1 cellular context compared by ENCODE assay signal in genomic region chr1:24003331-24003972, GRCh38.
A peak's percentile ranks its signal among the peaks of the same experiment; 100 is the strongest.
TF ChIP-seq lines count a peak whose summit lies in the region.

No MANE protein-coding gene starts in this region.

TF ChIP-seq in HepG2, 621 proteins besides CTCF, POLR2A, EP300 and RAD21 (continued from another document and continues in another):
- 0 out of 2 replicates have a peak, but pooled peaks have one; percentile 57 for TF ChIP-seq ZNF780A (CRISPR knock-in tag; IDR thresholded peaks at IDR 0.05)
- TF ChIP-seq TBX3 (IDR thresholded peaks at IDR 0.05; ENCODE audit: borderline replicate concordance), result no peak
- no peak for TF ChIP-seq ZNF460 (CRISPR knock-in tag; IDR thresholded peaks at IDR 0.05; ENCODE audit: borderline replicate concordance)
- peak; percentile 52; the same call in 1 of the 2 replicates for TF ChIP-seq ZNF580 (CRISPR knock-in tag; IDR thresholded peaks at IDR 0.05; ENCODE audit: borderline replicate concordance, low read depth)
- TF ChIP-seq RFXANK (CRISPR knock-in tag; IDR thresholded peaks at IDR 0.05), result no peak
- peak; percentile 62; the same call in 1 of the 2 replicates for TF ChIP-seq SALL1 (CRISPR knock-in tag; IDR thresholded peaks at IDR 0.05)
- TF ChIP-seq ZNF7 (CRISPR knock-in tag; IDR thresholded peaks at IDR 0.05), result peak; percentile 95
- TF ChIP-seq GATAD1 (CRISPR knock-in tag; IDR thresholded peaks at IDR 0.05), result 0 out of 2 replicates have a peak, but pooled peaks have one; percentile 7
- no peak for TF ChIP-seq BRD4 (CRISPR knock-in tag; IDR thresholded peaks at IDR 0.05)
- peak; percentile 42; the same call in 1 of the 2 replicates for TF ChIP-seq BCL6 (CRISPR knock-in tag; IDR thresholded peaks at IDR 0.05)
- 0 out of 2 replicates have a peak, but pooled peaks have one; percentile 12 for TF ChIP-seq KAT8 (CRISPR knock-in tag; IDR thresholded peaks at IDR 0.05)
- 0 out of 2 replicates have a peak, but pooled peaks have one; percentile 44 for TF ChIP-seq ZNF501 (CRISPR knock-in tag; IDR thresholded peaks at IDR 0.05)
- no peak for TF ChIP-seq NR1H2 (CRISPR knock-in tag; IDR thresholded peaks at IDR 0.05; ENCODE audit: borderline replicate concordance, low read depth)
- no peak for TF ChIP-seq ASH2L (IDR thresholded peaks at IDR 0.05; ENCODE audit: insufficient read length, low read depth, low read length)
- TF ChIP-seq FOXP4 (CRISPR knock-in tag; IDR thresholded peaks at IDR 0.05), result peak; percentile 52; the same call in 1 of the 2 replicates
- TF ChIP-seq SOX6 (IDR thresholded peaks at IDR 0.05), result no peak
- TF ChIP-seq SOX6 (CRISPR knock-in tag; IDR thresholded peaks at IDR 0.05), result peak; percentile 93
- peak; percentile 37; the same call in 1 of the 2 replicates for TF ChIP-seq PITX1 (CRISPR knock-in tag; IDR thresholded peaks at IDR 0.05)
- peak; percentile 45; the same call in 1 of the 2 replicates for TF ChIP-seq ARID3A (IDR thresholded peaks at IDR 0.05; ENCODE audit: low read depth, low read length)
- TF ChIP-seq ZBTB38 (CRISPR knock-in tag; IDR thresholded peaks at IDR 0.05), result no peak
- no peak for TF ChIP-seq DDIT3 (CRISPR knock-in tag; IDR thresholded peaks at IDR 0.05)
- TF ChIP-seq NONO (IDR thresholded peaks at IDR 0.05), result no peak
- TF ChIP-seq NONO (CRISPR knock-in tag; conservative IDR thresholded peaks at IDR 0.05), result 0 out of 2 replicates have a peak, but pooled peaks have one; percentile 38
- no peak for TF ChIP-seq TBL1XR1 (IDR thresholded peaks at IDR 0.05; ENCODE audit: borderline replicate concordance, low read length, partially characterized antibody)
- peak; percentile 63 for TF ChIP-seq TEAD3 (CRISPR knock-in tag; optimal IDR thresholded peaks at IDR 0.05; ENCODE audit: borderline replicate concordance)
- peak; percentile 43 for TF ChIP-seq HNF4A (CRISPR knock-in tag; IDR thresholded peaks at IDR 0.05)
- TF ChIP-seq PHF20 (CRISPR knock-in tag; IDR thresholded peaks at IDR 0.05), result no peak
- TF ChIP-seq RXRB (CRISPR knock-in tag; IDR thresholded peaks at IDR 0.05; ENCODE audit: borderline replicate concordance), result peak; percentile 67
- TF ChIP-seq ZFP90 (CRISPR knock-in tag; IDR thresholded peaks at IDR 0.05; ENCODE audit: borderline replicate concordance), result no peak; the same call in 1 of the 2 replicates
- 0 out of 2 replicates have a peak, but pooled peaks have one; percentile 23 for TF ChIP-seq SNAI1 (CRISPR knock-in tag; IDR thresholded peaks at IDR 0.05; ENCODE audit: borderline replicate concordance)
- TF ChIP-seq HOMEZ (CRISPR knock-in tag; IDR thresholded peaks at IDR 0.05; ENCODE audit: low read depth), result 0 out of 2 replicates have a peak, but pooled peaks have one; percentile 12
- no peak for TF ChIP-seq CBX2 (IDR thresholded peaks at IDR 0.05; ENCODE audit: low read depth, low read length)
- TF ChIP-seq CBX2 (CRISPR knock-in tag; IDR thresholded peaks at IDR 0.05; ENCODE audit: low read depth), result no peak
- no peak for TF ChIP-seq ZNF138 (CRISPR knock-in tag; IDR thresholded peaks at IDR 0.05; ENCODE audit: low read depth)
- peak; percentile 45; the same call in 1 of the 2 replicates for TF ChIP-seq ZMYM3 (CRISPR knock-in tag; IDR thresholded peaks at IDR 0.05)
- peak; percentile 59; the same call in 1 of the 2 replicates for TF ChIP-seq TFAP4 (IDR thresholded peaks at IDR 0.05; ENCODE audit: borderline replicate concordance, low read depth)
- peak; percentile 35; the same call in 1 of the 2 replicates for TF ChIP-seq ZNF646 (CRISPR knock-in tag; IDR thresholded peaks at IDR 0.05)
- TF ChIP-seq ZNF614 (CRISPR knock-in tag; IDR thresholded peaks at IDR 0.05; ENCODE audit: borderline replicate concordance), result peak; percentile 84; the same call in 1 of the 2 replicates
- TF ChIP-seq UBTF (CRISPR knock-in tag; IDR thresholded peaks at IDR 0.05), result peak; percentile 43; the same call in 1 of the 2 replicates
- TF ChIP-seq ZNF292 (CRISPR knock-in tag; IDR thresholded peaks at IDR 0.05; ENCODE audit: borderline replicate concordance, low read depth), result peak; percentile 87; the same call in 1 of the 2 replicates
- TF ChIP-seq GFI1 (CRISPR knock-in tag; IDR thresholded peaks at IDR 0.05; ENCODE audit: borderline replicate concordance), result 0 out of 2 replicates have a peak, but pooled peaks have one; percentile 15
- peak; percentile 33; the same call in 1 of the 2 replicates for TF ChIP-seq ATF2 (CRISPR knock-in tag; IDR thresholded peaks at IDR 0.05)
- TF ChIP-seq SAP130 (CRISPR knock-in tag; IDR thresholded peaks at IDR 0.05; ENCODE audit: low read depth), result peak; percentile 66
- no peak; the same call in 1 of the 2 replicates for TF ChIP-seq HNF4G (IDR thresholded peaks at IDR 0.05; ENCODE audit: borderline replicate concordance, low read depth, low read length)
- TF ChIP-seq HNF4G (CRISPR knock-in tag; IDR thresholded peaks at IDR 0.05; ENCODE audit: borderline replicate concordance, low read depth), result 0 out of 2 replicates have a peak, but pooled peaks have one; percentile 52
- TF ChIP-seq JUN (CRISPR knock-in tag; IDR thresholded peaks at IDR 0.05), result no peak
- no peak for TF ChIP-seq FIP1L1 (IDR thresholded peaks at IDR 0.05; ENCODE audit: borderline replicate concordance, insufficient read depth, low read depth, low read length)
- no peak for TF ChIP-seq ZNF230 (CRISPR knock-in tag; IDR thresholded peaks at IDR 0.05)
- peak; percentile 24; the same call in 1 of the 2 replicates for TF ChIP-seq TARDBP (CRISPR knock-in tag; IDR thresholded peaks at IDR 0.05)
- peak; percentile 60 for TF ChIP-seq FOXA3 (CRISPR knock-in tag; IDR thresholded peaks at IDR 0.05)
- no peak for TF ChIP-seq NR2F1 (CRISPR knock-in tag; IDR thresholded peaks at IDR 0.05)
